Comparison of ENCODE assay signal across 28 cellular contexts in genomic region chr12:130944878-130945277, GRCh38.
"Had no signal": no experiment of that assay in that cellular context is flagged by ENCODE, and none has a peak within 500 bp of the region (broad histone marks: within the 10 kb centered on the region; RNA-seq: fewer than 3 reads in every experiment).

No MANE protein-coding gene starts in this region.

- H3K9me3 ChIP-seq: suprapubic skin, testis, thyroid gland, upper lobe of right lung, uterus, vagina had no signal

- H3K4me3 ChIP-seq: stomach, suprapubic skin, testis, thoracic aorta, thyroid gland, tibial artery, tibial nerve, transverse colon, upper lobe of left lung, upper lobe of right lung, uterus, vagina had no signal

- H3K27me3 ChIP-seq: suprapubic skin, testis, thyroid gland, tibial artery, transverse colon, upper lobe of left lung, upper lobe of right lung, uterus, vagina had no signal

- H3K4me1 Mint-ChIP-seq: stimulated activated effector memory CD8-positive, alpha-beta T cell treated with anti-CD3 and anti-CD28 coated beads, Interleukin-12 subunit alpha, Interleukin-12 subunit beta, amount 100 ng/mL, for 72 hours; stimulated activated memory B cell treated with anti-CD40 and anti-IgM and Interleukin-4, amounts not matched to agents 10 μg/mL and 1 μg/mL and 100 μg/mL, for 72 hours; stimulated activated naive B cell treated with anti-CD40 and anti-IgM and Interleukin-4, amounts not matched to agents 10 μg/mL and 1 μg/mL and 100 μg/mL, for 72 hours; stimulated activated naive CD8-positive, alpha-beta T cell treated with anti-CD3 and anti-CD28 coated beads, Interleukin-15, amount 100 ng/mL, for 72 hours had no signal

- DNase-seq: stimulated activated CD4-positive, alpha-beta T cell treated with anti-CD3 and anti-CD28 coated beads, Interleukin-2, amount 100 ng/mL, for 48 hours; stimulated activated CD4-positive, alpha-beta T cell treated with anti-CD3 and anti-CD28 coated beads, Interleukin-4, amount 100 ng/mL, for 1 hour; stimulated activated CD4-positive, alpha-beta T cell treated with anti-CD3 and anti-CD28 coated beads, Interleukin-4, amount 100 ng/mL, for 24 hours; stimulated activated CD4-positive, alpha-beta T cell treated with anti-CD3 and anti-CD28 coated beads, Interleukin-4, amount 100 ng/mL, for 4 hours; stimulated activated CD8-positive, alpha-beta memory T cell treated with anti-CD3 and anti-CD28 coated beads, Interleukin-4, amount 100 ng/mL, for 48 hours; stimulated activated naive B cell treated with anti-CD40 and anti-IgM and Interleukin-4, amounts not matched to agents 10 μg/mL and 1 μg/mL and 100 μg/mL, for 72 hours; stimulated activated naive CD4-positive, alpha-beta T cell; stimulated activated naive CD4-positive, alpha-beta T cell treated with Interleukin-2 at 50 U/mL for 16 hours; stimulated activated naive CD8-positive, alpha-beta T cell treated with anti-CD3 and anti-CD28 coated beads, Interleukin-15, amount 100 ng/mL, for 72 hours; stimulated activated naive CD8-positive, alpha-beta T cell treated with anti-CD3 and anti-CD28 coated beads, Interleukin-15, Interleukin-2, amounts not matched to agents 100 U/mL and 50 U/mL, for 24 hours; stomach; substantia nigra; testis; thyroid gland; tibial artery; transverse colon; upper lobe of left lung; upper lobe of right lung; uterus had no signal

- H3K4me3 Mint-ChIP-seq: stimulated activated effector memory CD8-positive, alpha-beta T cell treated with anti-CD3 and anti-CD28 coated beads, Interleukin-12 subunit alpha, Interleukin-12 subunit beta, amount 100 ng/mL, for 72 hours; stimulated activated memory B cell treated with anti-CD40 and anti-IgM and Interleukin-4, amounts not matched to agents 10 μg/mL and 1 μg/mL and 100 μg/mL, for 72 hours; stimulated activated naive B cell treated with anti-CD40 and anti-IgM and Interleukin-4, amounts not matched to agents 10 μg/mL and 1 μg/mL and 100 μg/mL, for 72 hours; stimulated activated naive CD8-positive, alpha-beta T cell treated with anti-CD3 and anti-CD28 coated beads, Interleukin-15, amount 100 ng/mL, for 72 hours; stimulated activated naive CD8-positive, alpha-beta T cell treated with anti-CD3 and anti-CD28 coated beads, Interleukin-15, Interleukin-2, amounts not matched to agents 100 ng/mL and 50 ng/mL, for 24 hours; type B pancreatic cell had no signal

- H3K36me3 ChIP-seq: stomach, suprapubic skin, thoracic aorta, thyroid gland, tibial artery, tibial nerve, transverse colon, upper lobe of left lung, upper lobe of right lung, uterus, vagina had no signal

- H3K27ac Mint-ChIP-seq: stimulated activated effector memory CD8-positive, alpha-beta T cell treated with anti-CD3 and anti-CD28 coated beads, Interleukin-12 subunit alpha, Interleukin-12 subunit beta, amount 100 ng/mL, for 72 hours; stimulated activated memory B cell treated with anti-CD40 and anti-IgM and Interleukin-4, amounts not matched to agents 10 μg/mL and 1 μg/mL and 100 μg/mL, for 72 hours; stimulated activated naive B cell treated with anti-CD40 and anti-IgM and Interleukin-4, amounts not matched to agents 10 μg/mL and 1 μg/mL and 100 μg/mL, for 72 hours; stimulated activated naive CD8-positive, alpha-beta T cell treated with anti-CD3 and anti-CD28 coated beads, Interleukin-15, amount 100 ng/mL, for 72 hours; stimulated activated naive CD8-positive, alpha-beta T cell treated with anti-CD3 and anti-CD28 coated beads, Interleukin-15, Interleukin-2, amounts not matched to agents 100 ng/mL and 50 ng/mL, for 24 hours had no signal

- H3K4me1 ChIP-seq: uterus had no signal

- ATAC-seq: stimulated activated effector memory CD8-positive, alpha-beta T cell treated with anti-CD3 and anti-CD28 coated beads, Interleukin-12 subunit alpha, Interleukin-12 subunit beta, amount 100 ng/mL, for 72 hours; stimulated activated memory B cell treated with anti-CD40 and anti-IgM and Interleukin-4, amounts not matched to agents 10 μg/mL and 1 μg/mL and 100 μg/mL, for 72 hours; stimulated activated naive B cell treated with anti-CD40 and anti-IgM and Interleukin-4, amounts not matched to agents 10 μg/mL and 1 μg/mL and 100 μg/mL, for 72 hours; stimulated activated naive CD8-positive, alpha-beta T cell treated with anti-CD3 and anti-CD28 coated beads, Interleukin-15, amount 100 ng/mL, for 72 hours; stimulated activated naive CD8-positive, alpha-beta T cell treated with anti-CD3 and anti-CD28 coated beads, Interleukin-15, Interleukin-2, amounts not matched to agents 100 U/mL and 50 U/mL, for 24 hours; upper lobe of right lung had no signal

- FAIRE-seq: urothelium cell line had no signal

- H3K36me3 Mint-ChIP-seq: stimulated activated effector memory CD8-positive, alpha-beta T cell treated with anti-CD3 and anti-CD28 coated beads, Interleukin-12 subunit alpha, Interleukin-12 subunit beta, amount 100 ng/mL, for 72 hours had no signal

- H3K27ac ChIP-seq: stomach, suprapubic skin, testis, thoracic aorta, thyroid gland, tibial artery, transverse colon, upper lobe of right lung, uterus, vagina had no signal
